Comparison of ENCODE assay signal across 18 cellular contexts in the genomic region with DNA sequence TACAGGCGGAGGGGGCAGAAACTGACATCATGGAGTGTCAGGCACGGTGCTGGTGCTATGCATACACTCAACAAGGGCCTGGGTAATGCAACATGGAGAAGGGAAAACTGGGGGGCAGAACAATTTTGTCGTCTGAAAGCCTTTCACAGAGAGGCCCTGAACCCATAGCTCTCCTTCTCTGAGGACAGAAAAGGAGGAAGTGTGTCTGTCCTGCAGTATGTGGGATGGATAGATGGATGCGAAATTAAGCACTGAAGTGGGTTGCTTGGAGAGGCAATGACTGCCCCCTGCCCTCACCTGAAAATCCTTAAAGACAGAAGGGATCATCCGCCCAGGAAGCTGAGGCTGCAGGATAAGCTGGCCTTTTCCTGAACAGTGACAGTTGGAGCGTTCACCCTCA.
"Had no signal": no experiment of that assay in that cellular context is flagged by ENCODE, and none has a peak within 500 bp of the region (broad histone marks: within the 10 kb centered on the region; RNA-seq: fewer than 3 reads in every experiment).

No MANE protein-coding gene starts in this region.

- H3K27ac ChIP-seq: brain microvascular endothelial cell, coronary artery, left lung, psoas muscle, suprapubic skin, upper lobe of right lung, VCaP had no signal

- H3K9me3 ChIP-seq: left lung, psoas muscle, suprapubic skin, upper lobe of right lung had no signal

- H3K4me3 ChIP-seq: left lung, psoas muscle, suprapubic skin, upper lobe of right lung had no signal

- FAIRE-seq: kidney had no signal

- H3K36me3 ChIP-seq: brain microvascular endothelial cell, left lung, suprapubic skin, upper lobe of right lung had no signal

- ATAC-seq: activated CD4-positive, alpha-beta T cell treated with anti-CD3 and anti-CD28 coated beads for 36 hours; activated T-cell treated with anti-CD3 and anti-CD28 coated beads, Interleukin-2, amount 50 U/mL, for 72 hours; esophagus mucosa; left lung; natural killer cell; psoas muscle; sciatic nerve; T-cell; upper lobe of right lung had no signal

- H3K27me3 ChIP-seq: brain microvascular endothelial cell, left lung, suprapubic skin, upper lobe of right lung had no signal

- DNase-seq: activated CD4-positive, alpha-beta memory T cell treated with anti-CD3 and anti-CD28 coated beads, Interleukin-2, amount 10 ng/mL, durations not matched to agents 7 days and 5 days; activated CD4-positive, alpha-beta T cell treated with anti-CD3 and anti-CD28 coated beads for 36 hours; activated gamma-delta T cell; activated naive CD8-positive, alpha-beta T cell treated with anti-CD3 and anti-CD28 coated beads, Interleukin-2, amount 10 ng/mL, durations not matched to agents 7 days and 5 days; activated T-cell treated with anti-CD3 and anti-CD28 coated beads, Interleukin-2, amount 50 U/mL, for 72 hours; brain microvascular endothelial cell; kidney; left lung; mammary epithelial cell; natural killer cell; psoas muscle; T-cell; upper lobe of right lung had no signal
